ENCODE assay signal across 7 cellular contexts in genomic region chr10:102716900-102717565, GRCh38. TPM values are rescaled to one million over a fixed set of nuclear protein-coding genes. Genes with fewer than 3 reads are reported as not detected.
A peak's percentile ranks its signal among the peaks of the same experiment; 100 is the strongest.
DNase-seq lines count a peak whose midpoint lies in the region; ATAC-seq, FAIRE-seq and TF ChIP-seq lines count a peak whose summit lies in the region.
"Not testable (repeated sequence)": the region's sequence is repeated elsewhere in the genome, so short reads cannot be mapped to it uniquely, and the experiment has no call there.

No MANE protein-coding gene starts in this region.

- not testable (repeated sequence) for H3K9me3 ChIP-seq in CD4-positive, CD25-positive, alpha-beta regulatory T cell (ENCODE audit: control insufficient read depth in 2 of 2, low read length in 2 of 2); endodermal cell (ENCODE audit: control insufficient read depth, low read length); HepG2 (ENCODE audit: low read length); neural progenitor cell (ENCODE audit: low read depth)

- peaks cover 17 to 60% (median 30%) of the 10 kb centered on the region in 4 donors for H3K4me1 Mint-ChIP-seq in CD4-positive, CD25-positive, alpha-beta regulatory T cell
- peaks cover 43% of the 10 kb centered on the region for H3K4me1 Mint-ChIP-seq in T-helper 1 cell treated with Interleukin-12 subunit alpha and Interleukin-12 subunit beta and Interleukin-4 antibody, amounts not matched to agents 30 μg/mL and 1 μg/mL, for 36 hours (ENCODE audit: low read depth)
- H3K4me1 Mint-ChIP-seq in activated T-helper 1 cell treated with anti-CD3 and anti-CD28 coated beads, Interleukin-12 subunit alpha, Interleukin-12 subunit beta, Interleukin-2, Interleukin-4 antibody, amounts not matched to agents 30 ng/mL and 10 ng/mL and 1 ng/mL, durations not matched to agents 14 hours and 24 hours and 36 hours (ENCODE audit: low read depth): peaks cover 52% of the 10 kb centered on the region
- H3K4me1 Mint-ChIP-seq in endodermal cell: peaks cover 45% of the 10 kb centered on the region
- peaks cover 58% of the 10 kb centered on the region for H3K4me1 Mint-ChIP-seq in neural progenitor cell

- not testable (repeated sequence) for H3K27ac Mint-ChIP-seq in CD4-positive, CD25-positive, alpha-beta regulatory T cell; activated T-helper 1 cell treated with anti-CD3 and anti-CD28 coated beads, Interleukin-12 subunit alpha, Interleukin-12 subunit beta, Interleukin-2, Interleukin-4 antibody, amounts not matched to agents 30 ng/mL and 10 ng/mL and 1 ng/mL, durations not matched to agents 14 hours and 24 hours and 36 hours; neural progenitor cell
- H3K27ac Mint-ChIP-seq in T-helper 1 cell treated with Interleukin-12 subunit alpha and Interleukin-12 subunit beta and Interleukin-4 antibody, amounts not matched to agents 30 μg/mL and 1 μg/mL, for 36 hours: peak overlapping the region; percentile 18
- H3K27ac Mint-ChIP-seq in endodermal cell: peak overlapping the region; percentile 7

- TF ChIP-seq RAD21 in HepG2 (CRISPR knock-in tag; IDR thresholded peaks at IDR 0.05): not testable (repeated sequence)

- H3K79me2 ChIP-seq in HepG2 (ENCODE audit: insufficient read depth, low read length): peaks cover 61% of the 10 kb centered on the region
- H3K79me2 ChIP-seq in neural progenitor cell (ENCODE audit: low read depth): peaks cover 91% of the 10 kb centered on the region

- H3K9ac ChIP-seq in endodermal cell (ENCODE audit: extremely low read depth, low read length, poor library complexity, severe bottlenecking); HepG2 (ENCODE audit: insufficient read depth, low read depth, low read length); neural progenitor cell: not testable (repeated sequence)

- not testable (repeated sequence) for H3K27ac ChIP-seq in CD4-positive, CD25-positive, alpha-beta regulatory T cell (ENCODE audit: insufficient read depth, low read length, poor library complexity, severe bottlenecking); endodermal cell (ENCODE audit: low read depth, low read length); neural progenitor cell
- peak overlapping the region; percentile 58 for H3K27ac ChIP-seq in HepG2 (ENCODE audit: extremely low read length, insufficient read depth, low read length)

- 93 to 95% methylated on average over 17 to 18 of the region's 18 CpGs for WGBS in endodermal cell (ENCODE audit: insufficient coverage in 1 of 2, insufficient read length in 1 of 2), 2 experiments
- WGBS in HepG2 (ENCODE audit: low lambda C conversion rate): 96% methylated on average over 18 of the region's 18 CpGs

- H2AFZ ChIP-seq in HepG2 (ENCODE audit: low read length); neural progenitor cell (replicated peaks): not testable (repeated sequence)

- ATAC-seq in CD4-positive, CD25-positive, alpha-beta regulatory T cell (ENCODE audit: low read depth in 2 of 2); HepG2: not testable (repeated sequence)

- H3K4me2 ChIP-seq in HepG2 (ENCODE audit: low read depth, low read length): peak overlapping the region; percentile 65; the same call in 1 of the 2 replicates
- H3K4me2 ChIP-seq in neural progenitor cell: peak overlapping the region; percentile 60

- not testable (repeated sequence) for H4K20me1 ChIP-seq in HepG2 (ENCODE audit: insufficient read depth, low read length)
- H4K20me1 ChIP-seq in neural progenitor cell (ENCODE audit: low read depth): peaks cover 34% of the 10 kb centered on the region

- in situ Hi-C loops in HepG2 (cut with HindIII; ENCODE audit: extremely low pct_ligation_motif_present, low pct_unique_long_range_greater_than_20kb): not testable (repeated sequence)

- intact Hi-C loops in activated T-helper 1 cell treated with anti-CD3 and anti-CD28 coated beads, Interleukin-12 subunit alpha, Interleukin-12 subunit beta, Interleukin-2, Interleukin-4 antibody, amounts not matched to agents 30 ng/mL and 10 ng/mL and 1 ng/mL, durations not matched to agents 14 hours and 24 hours and 36 hours (cut with micrococcal nuclease): loop anchor here (10.0 kb wide), 2 partner anchors 472 to 1198 kb away; partner anchors contain the start of genes GBF1, PITX3 and STN1
- intact Hi-C loops in HepG2 (cut with micrococcal nuclease; ENCODE audit: unreplicated experiment): loop anchor here (10.0 kb wide), 1 partner anchor 338 kb away; no protein-coding TSS in a partner anchor

- TF ChIP-seq POLR2A in HepG2 (IDR thresholded peaks at IDR 0.05; ENCODE audit: insufficient read depth in 1 of 2, low read depth in 2 of 2, low read length in 2 of 2): not testable (repeated sequence)

- TF ChIP-seq CTCF in endodermal cell (conservative IDR thresholded peaks at IDR 0.05); HepG2 (CRISPR knock-in tag; IDR thresholded peaks at IDR 0.05); neural progenitor cell (IDR thresholded peaks at IDR 0.05): not testable (repeated sequence)

- H3K4me3 ChIP-seq in CD4-positive, CD25-positive, alpha-beta regulatory T cell (ENCODE audit: low read depth, low read length); endodermal cell (ENCODE audit: low read length); HepG2 (replicated peaks in 1 of 3; ENCODE audit: insufficient read depth in 1 of 3, low read depth in 2 of 3, low read length in 3 of 3); neural progenitor cell: not testable (repeated sequence)

- POLR2A ChIA-PET in HEK293T (lab: Yijun Ruan, JAX): not testable (repeated sequence)
- POLR2A ChIA-PET in HepG2 (lab: Yijun Ruan, JAX): interaction anchor here (0.7 kb wide), 1 partner anchor 595 kb away, joined by 3 read pairs; no protein-coding TSS in a partner anchor

- peaks cover 16% of the 10 kb centered on the region for H3K36me3 Mint-ChIP-seq in CD4-positive, CD25-positive, alpha-beta regulatory T cell
- H3K36me3 Mint-ChIP-seq in T-helper 1 cell treated with Interleukin-12 subunit alpha and Interleukin-12 subunit beta and Interleukin-4 antibody, amounts not matched to agents 30 μg/mL and 1 μg/mL, for 36 hours (ENCODE audit: low read depth); neural progenitor cell: not testable (repeated sequence)
- H3K36me3 Mint-ChIP-seq in activated T-helper 1 cell treated with anti-CD3 and anti-CD28 coated beads, Interleukin-12 subunit alpha, Interleukin-12 subunit beta, Interleukin-2, Interleukin-4 antibody, amounts not matched to agents 30 ng/mL and 10 ng/mL and 1 ng/mL, durations not matched to agents 14 hours and 24 hours and 36 hours (ENCODE audit: low read depth): peaks cover 14% of the 10 kb centered on the region
- peaks cover 11% of the 10 kb centered on the region for H3K36me3 Mint-ChIP-seq in endodermal cell (ENCODE audit: low read depth)

- H3K4me1 ChIP-seq in CD4-positive, CD25-positive, alpha-beta regulatory T cell (ENCODE audit: control insufficient read depth, insufficient read depth, low read length, poor library complexity, severe bottlenecking): peaks cover 20% of the 10 kb centered on the region
- not testable (repeated sequence) for H3K4me1 ChIP-seq in endodermal cell (ENCODE audit: control insufficient read depth, insufficient read depth, low read length)
- H3K4me1 ChIP-seq in HepG2 (ENCODE audit: insufficient read depth, low read length) (peaks cover 71% of the 10 kb centered on the region), neural progenitor cell (peaks cover 38% of the 10 kb centered on the region)

- not testable (repeated sequence) for H3K36me3 ChIP-seq in CD4-positive, CD25-positive, alpha-beta regulatory T cell (ENCODE audit: control insufficient read depth, insufficient read depth, low read length); endodermal cell (ENCODE audit: control insufficient read depth, insufficient read depth, low read length); HepG2 (replicated peaks in 1 of 2; ENCODE audit: control insufficient read depth in 1 of 2, insufficient read depth in 2 of 2, low read length in 2 of 2); neural progenitor cell

- CTCF ChIA-PET in HEK293T (lab: Yijun Ruan, JAX): interaction anchor here (0.6 kb wide), 1 partner anchor 89 kb away, joined by 3 read pairs; no protein-coding TSS in a partner anchor
- CTCF ChIA-PET in HepG2 (lab: Yijun Ruan, JAX; ENCODE audit: low intra/inter-chr PET ratio, low total read pairs): not testable (repeated sequence)

- H3K27me3 ChIP-seq in CD4-positive, CD25-positive, alpha-beta regulatory T cell (ENCODE audit: control insufficient read depth, insufficient read depth, low read length); endodermal cell (ENCODE audit: control insufficient read depth, insufficient read depth, low read length, poor library complexity, severe bottlenecking); HepG2 (ENCODE audit: control insufficient read depth in 1 of 2, insufficient read depth in 2 of 2, low read length in 2 of 2); neural progenitor cell: not testable (repeated sequence)

- not testable (repeated sequence) for TF ChIP-seq EP300 in HepG2 (IDR thresholded peaks at IDR 0.05; ENCODE audit: low read depth in 2 of 2, low read length in 2 of 2); HepG2 (CRISPR knock-in tag; IDR thresholded peaks at IDR 0.05; ENCODE audit: borderline replicate concordance)

- not testable (repeated sequence) for DNase-seq in CD4-positive, CD25-positive, alpha-beta regulatory T cell; HEK293T (ENCODE audit: extremely low spot score); activated T-helper 1 cell treated with anti-CD3 and anti-CD28 coated beads, Interleukin-12 subunit alpha, Interleukin-12 subunit beta, Interleukin-2, Interleukin-4 antibody, amounts not matched to agents 30 ng/mL and 10 ng/mL and 1 ng/mL, durations not matched to agents 14 hours and 24 hours and 36 hours (ENCODE audit: low spot score); endodermal cell; HepG2 (ENCODE audit: low spot score); neural progenitor cell (ENCODE audit: low spot score)

- H3K9me3 Mint-ChIP-seq in CD4-positive, CD25-positive, alpha-beta regulatory T cell; T-helper 1 cell treated with Interleukin-12 subunit alpha and Interleukin-12 subunit beta and Interleukin-4 antibody, amounts not matched to agents 30 μg/mL and 1 μg/mL, for 36 hours; activated T-helper 1 cell treated with anti-CD3 and anti-CD28 coated beads, Interleukin-12 subunit alpha, Interleukin-12 subunit beta, Interleukin-2, Interleukin-4 antibody, amounts not matched to agents 30 ng/mL and 10 ng/mL and 1 ng/mL, durations not matched to agents 14 hours and 24 hours and 36 hours; endodermal cell; neural progenitor cell: not testable (repeated sequence)

- H3K4me3 Mint-ChIP-seq in CD4-positive, CD25-positive, alpha-beta regulatory T cell: peak overlapping the region; percentile 24 to 78 (median 54)
- not testable (repeated sequence) for H3K4me3 Mint-ChIP-seq in T-helper 1 cell treated with Interleukin-12 subunit alpha and Interleukin-12 subunit beta and Interleukin-4 antibody, amounts not matched to agents 30 μg/mL and 1 μg/mL, for 36 hours; endodermal cell
- peak overlapping the region; percentile 82 for H3K4me3 Mint-ChIP-seq in activated T-helper 1 cell treated with anti-CD3 and anti-CD28 coated beads, Interleukin-12 subunit alpha, Interleukin-12 subunit beta, Interleukin-2, Interleukin-4 antibody, amounts not matched to agents 30 ng/mL and 10 ng/mL and 1 ng/mL, durations not matched to agents 14 hours and 24 hours and 36 hours
- peak overlapping the region; percentile 33 for H3K4me3 Mint-ChIP-seq in neural progenitor cell

- not testable (repeated sequence) for BruUV-seq in HepG2 (replicated peaks; lab: Mats Ljungman, UMichigan)

- FAIRE-seq in HepG2 (lab: Jason Lieb, UNC): not testable (repeated sequence)

- not testable (repeated sequence) for H3K27me3 Mint-ChIP-seq in CD4-positive, CD25-positive, alpha-beta regulatory T cell; T-helper 1 cell treated with Interleukin-12 subunit alpha and Interleukin-12 subunit beta and Interleukin-4 antibody, amounts not matched to agents 30 μg/mL and 1 μg/mL, for 36 hours (ENCODE audit: low read depth); activated T-helper 1 cell treated with anti-CD3 and anti-CD28 coated beads, Interleukin-12 subunit alpha, Interleukin-12 subunit beta, Interleukin-2, Interleukin-4 antibody, amounts not matched to agents 30 ng/mL and 10 ng/mL and 1 ng/mL, durations not matched to agents 14 hours and 24 hours and 36 hours (ENCODE audit: insufficient read depth); endodermal cell (ENCODE audit: insufficient read depth); neural progenitor cell (ENCODE audit: insufficient read depth, low read depth)

- peaks cover 41% of the 10 kb centered on the region for H3F3A ChIP-seq in neural progenitor cell (ENCODE audit: low read depth)

RNA-seq across cellular contexts. Expression of gene SFXN2, which starts 2.6 kb away (rescaled TPM):
- 9.9 TPM for total RNA-seq in CD4-positive, CD25-positive, alpha-beta regulatory T cell
- 10 to 100 TPM in 2 of 4 donors, 1 to 10 TPM in 2; 4.9 to 11.5 (median 8.9) TPM for polyA plus RNA-seq in CD4-positive, CD25-positive, alpha-beta regulatory T cell
- 39.5 and 44.0 TPM in 2 replicates for total RNA-seq in activated T-helper 1 cell treated with anti-CD3 and anti-CD28 coated beads, Interleukin-12 subunit alpha, Interleukin-12 subunit beta, Interleukin-2, Interleukin-4 antibody, amounts not matched to agents 30 ng/mL and 10 ng/mL and 1 ng/mL, durations not matched to agents 14 hours and 24 hours and 36 hours
- total RNA-seq in endodermal cell (10 to 100 TPM; 30.5 to 32.9 TPM), HepG2 (2016; rRNA removed; fragmentation: Illumina TruSeq; extraction: Trizol) (20.6 and 21.1 TPM in 2 replicates), neural progenitor cell (ENCODE audit: low replicate concordance) (6.4 and 15.5 TPM in 2 replicates)
- 13.6 TPM for polyA plus RNA-seq in endodermal cell (2013, experiment 1 of 2)
- 13.7 TPM for polyA plus RNA-seq in endodermal cell (2013, experiment 2 of 2)
- total RNA-seq in HepG2 (2016; cell fraction: cytosol; rRNA removed; fragmentation: Illumina TruSeq; extraction: Trizol; ENCODE audit: low read depth): 3.3 and 5.4 TPM in 2 replicates
- total RNA-seq in HepG2 (2016; cell fraction: insoluble cytoplasmic fraction; rRNA removed; fragmentation: Illumina TruSeq; extraction: Trizol): 20.6 and 21.4 TPM in 2 replicates
- total RNA-seq in HepG2 (2016; cell fraction: membrane; rRNA removed; fragmentation: Illumina TruSeq; extraction: Trizol): 11.4 and 11.6 TPM in 2 replicates
- 28.0 and 31.8 TPM in 2 replicates for total RNA-seq in HepG2 (2016; cell fraction: nucleus; rRNA removed; fragmentation: Illumina TruSeq; extraction: Trizol)
- 12.8 and 13.2 TPM in 2 replicates for polyA plus RNA-seq in HepG2 (2011; rRNA removed)
- 5.4 and 6.9 TPM in 2 replicates for polyA plus RNA-seq in HepG2 (2011; cell fraction: cytosol; rRNA removed)
- 22.9 and 27.4 TPM in 2 replicates for polyA plus RNA-seq in HepG2 (2011; cell fraction: nucleus; rRNA removed)
- 3.6 and 9.3 TPM in 2 replicates for polyA plus RNA-seq in HepG2 (2012)
- polyA plus RNA-seq in HepG2 (2016; cell fraction: cytosol; fragmentation: Illumina TruSeq; extraction: Trizol; ENCODE audit: low read depth): 3.8 and 4.0 TPM in 2 replicates
- 19.3 and 19.8 TPM in 2 replicates for polyA plus RNA-seq in HepG2 (2016; cell fraction: insoluble cytoplasmic fraction; fragmentation: Illumina TruSeq; extraction: Trizol; ENCODE audit: low read depth)
- polyA plus RNA-seq in HepG2 (2016; cell fraction: membrane; fragmentation: Illumina TruSeq; extraction: Trizol; ENCODE audit: low read depth): 7.4 and 7.7 TPM in 2 replicates
- 35.9 and 39.3 TPM in 2 replicates for polyA plus RNA-seq in HepG2 (2016; cell fraction: nucleus; fragmentation: Illumina TruSeq; extraction: Trizol; ENCODE audit: insufficient read depth, low read depth)
- polyA minus RNA-seq in HepG2 (2011; rRNA and poly(A)+ RNA removed; ENCODE audit: low replicate concordance): 40.1 and 60.7 TPM in 2 replicates
- 4.2 and 4.6 TPM in 2 replicates for polyA minus RNA-seq in HepG2 (2011; cell fraction: cytosol; rRNA and poly(A)+ RNA removed)
- polyA minus RNA-seq in HepG2 (2011; cell fraction: nucleus; rRNA and poly(A)+ RNA removed): 22.6 and 30.6 TPM in 2 replicates

RNA-seq across cellular contexts. Expression of gene ARL3, which starts 2.8 kb away (rescaled TPM):
- 2.0 TPM for total RNA-seq in CD4-positive, CD25-positive, alpha-beta regulatory T cell
- 1 to 10 TPM; 2.3 to 3.3 (median 3.0) TPM for polyA plus RNA-seq in CD4-positive, CD25-positive, alpha-beta regulatory T cell
- 6.6 and 6.8 TPM in 2 replicates for total RNA-seq in activated T-helper 1 cell treated with anti-CD3 and anti-CD28 coated beads, Interleukin-12 subunit alpha, Interleukin-12 subunit beta, Interleukin-2, Interleukin-4 antibody, amounts not matched to agents 30 ng/mL and 10 ng/mL and 1 ng/mL, durations not matched to agents 14 hours and 24 hours and 36 hours
- total RNA-seq in endodermal cell (10 to 100 TPM; 20.3 to 25.6 TPM), HepG2 (2016; rRNA removed; fragmentation: Illumina TruSeq; extraction: Trizol) (6.6 and 10.0 TPM in 2 replicates), neural progenitor cell (ENCODE audit: low replicate concordance) (20.8 and 29.7 TPM in 2 replicates)
- polyA plus RNA-seq in endodermal cell (2013, experiment 1 of 2): 31.4 TPM
- 30.8 TPM for polyA plus RNA-seq in endodermal cell (2013, experiment 2 of 2)
- total RNA-seq in HepG2 (2016; cell fraction: cytosol; rRNA removed; fragmentation: Illumina TruSeq; extraction: Trizol; ENCODE audit: low read depth): 2.5 and 2.7 TPM in 2 replicates
- 6.6 and 10.2 TPM in 2 replicates for total RNA-seq in HepG2 (2016; cell fraction: insoluble cytoplasmic fraction; rRNA removed; fragmentation: Illumina TruSeq; extraction: Trizol)
- total RNA-seq in HepG2 (2016; cell fraction: membrane; rRNA removed; fragmentation: Illumina TruSeq; extraction: Trizol): 3.3 and 3.5 TPM in 2 replicates
- 2.8 and 3.0 TPM in 2 replicates for total RNA-seq in HepG2 (2016; cell fraction: nucleus; rRNA removed; fragmentation: Illumina TruSeq; extraction: Trizol)
- polyA plus RNA-seq in HepG2 (2011; rRNA removed): 3.9 and 5.2 TPM in 2 replicates
- 2.9 and 3.4 TPM in 2 replicates for polyA plus RNA-seq in HepG2 (2011; cell fraction: cytosol; rRNA removed)
- polyA plus RNA-seq in HepG2 (2011; cell fraction: nucleus; rRNA removed): 1.2 and 1.4 TPM in 2 replicates
- polyA plus RNA-seq in HepG2 (2012): 5.8 TPM in 2 replicates
- 3.3 and 3.9 TPM in 2 replicates for polyA plus RNA-seq in HepG2 (2016; cell fraction: cytosol; fragmentation: Illumina TruSeq; extraction: Trizol; ENCODE audit: low read depth)
- 10.6 and 12.6 TPM in 2 replicates for polyA plus RNA-seq in HepG2 (2016; cell fraction: insoluble cytoplasmic fraction; fragmentation: Illumina TruSeq; extraction: Trizol; ENCODE audit: low read depth)
- polyA plus RNA-seq in HepG2 (2016; cell fraction: membrane; fragmentation: Illumina TruSeq; extraction: Trizol; ENCODE audit: low read depth): 2.9 and 3.5 TPM in 2 replicates
- polyA plus RNA-seq in HepG2 (2016; cell fraction: nucleus; fragmentation: Illumina TruSeq; extraction: Trizol; ENCODE audit: insufficient read depth, low read depth): 4.1 and 5.5 TPM in 2 replicates
- polyA minus RNA-seq in HepG2 (2011; rRNA and poly(A)+ RNA removed; ENCODE audit: low replicate concordance): 0.94 and 3.1 TPM in 2 replicates
- polyA minus RNA-seq in HepG2 (2011; cell fraction: cytosol; rRNA and poly(A)+ RNA removed): 1.3 and 1.5 TPM in 2 replicates
- 1.4 and 1.7 TPM in 2 replicates for polyA minus RNA-seq in HepG2 (2011; cell fraction: nucleus; rRNA and poly(A)+ RNA removed)

RNA-seq across cellular contexts. Expression of gene WBP1L, which starts 26.7 kb away (rescaled TPM):
- 27.7 TPM for total RNA-seq in CD4-positive, CD25-positive, alpha-beta regulatory T cell
- 10 to 100 TPM; 26.9 to 38.5 (median 28.3) TPM for polyA plus RNA-seq in CD4-positive, CD25-positive, alpha-beta regulatory T cell
- 19.4 and 20.0 TPM in 2 replicates for total RNA-seq in activated T-helper 1 cell treated with anti-CD3 and anti-CD28 coated beads, Interleukin-12 subunit alpha, Interleukin-12 subunit beta, Interleukin-2, Interleukin-4 antibody, amounts not matched to agents 30 ng/mL and 10 ng/mL and 1 ng/mL, durations not matched to agents 14 hours and 24 hours and 36 hours
- total RNA-seq in endodermal cell (10 to 100 TPM; 23.5 to 25.8 TPM), HepG2 (2016; rRNA removed; fragmentation: Illumina TruSeq; extraction: Trizol) (8.3 and 11.6 TPM in 2 replicates), neural progenitor cell (ENCODE audit: low replicate concordance) (21.1 and 29.3 TPM in 2 replicates)
- polyA plus RNA-seq in endodermal cell (2013, experiment 1 of 2): 30.2 TPM
- polyA plus RNA-seq in endodermal cell (2013, experiment 2 of 2): 29.0 TPM
- 4.0 and 4.2 TPM in 2 replicates for total RNA-seq in HepG2 (2016; cell fraction: cytosol; rRNA removed; fragmentation: Illumina TruSeq; extraction: Trizol; ENCODE audit: low read depth)
- total RNA-seq in HepG2 (2016; cell fraction: insoluble cytoplasmic fraction; rRNA removed; fragmentation: Illumina TruSeq; extraction: Trizol): 8.5 and 10.6 TPM in 2 replicates
- total RNA-seq in HepG2 (2016; cell fraction: membrane; rRNA removed; fragmentation: Illumina TruSeq; extraction: Trizol): 15.7 and 18.8 TPM in 2 replicates
- 6.4 and 7.2 TPM in 2 replicates for total RNA-seq in HepG2 (2016; cell fraction: nucleus; rRNA removed; fragmentation: Illumina TruSeq; extraction: Trizol)
- 12.3 and 14.9 TPM in 2 replicates for polyA plus RNA-seq in HepG2 (2011; rRNA removed)
- polyA plus RNA-seq in HepG2 (2011; cell fraction: cytosol; rRNA removed): 18.7 and 19.4 TPM in 2 replicates
- polyA plus RNA-seq in HepG2 (2011; cell fraction: nucleus; rRNA removed): 8.0 and 9.0 TPM in 2 replicates
- polyA plus RNA-seq in HepG2 (2012): 11.9 and 14.7 TPM in 2 replicates
- polyA plus RNA-seq in HepG2 (2016; cell fraction: cytosol; fragmentation: Illumina TruSeq; extraction: Trizol; ENCODE audit: low read depth): 2.6 and 2.8 TPM in 2 replicates
- polyA plus RNA-seq in HepG2 (2016; cell fraction: insoluble cytoplasmic fraction; fragmentation: Illumina TruSeq; extraction: Trizol; ENCODE audit: low read depth): 10.0 and 11.7 TPM in 2 replicates
- polyA plus RNA-seq in HepG2 (2016; cell fraction: membrane; fragmentation: Illumina TruSeq; extraction: Trizol; ENCODE audit: low read depth): 10.4 and 14.8 TPM in 2 replicates
- polyA plus RNA-seq in HepG2 (2016; cell fraction: nucleus; fragmentation: Illumina TruSeq; extraction: Trizol; ENCODE audit: insufficient read depth, low read depth): 9.0 and 9.1 TPM in 2 replicates
- polyA minus RNA-seq in HepG2 (2011; rRNA and poly(A)+ RNA removed; ENCODE audit: low replicate concordance): 33.2 and 39.2 TPM in 2 replicates
- 12.8 and 18.7 TPM in 2 replicates for polyA minus RNA-seq in HepG2 (2011; cell fraction: cytosol; rRNA and poly(A)+ RNA removed)
- polyA minus RNA-seq in HepG2 (2011; cell fraction: nucleus; rRNA and poly(A)+ RNA removed): 6.4 and 8.5 TPM in 2 replicates
